In genomic region chr9:137458194-137459146, GRCh38 we compare ENCODE assay signal across 8 cellular contexts. TPM values are rescaled to one million over a fixed set of nuclear protein-coding genes. Genes with fewer than 3 reads are reported as not detected.
A peak's percentile ranks its signal among the peaks of the same experiment; 100 is the strongest.
DNase-seq lines count a peak whose midpoint lies in the region; TF ChIP-seq lines count a peak whose summit lies in the region.

No MANE protein-coding gene starts in this region.

- peaks cover 9% of the 10 kb centered on the region for H3K23me2 ChIP-seq in H9 (ENCODE audit: insufficient read length, low read depth, low read length, poor library complexity, severe bottlenecking)

- peaks cover 0 to 17% (median 15%) of the 10 kb centered on the region in 3 experiments; a peak in 4 of 7 replicates for H3K36me3 Mint-ChIP-seq in H9 (ENCODE audit: insufficient read depth in 1 of 3, low read depth in 3 of 3)
- H3K36me3 Mint-ChIP-seq in type B pancreatic cell = no peaks in the 10 kb centered on the region

- no peak overlapping the region for H2BK120ac ChIP-seq in H9 (ENCODE audit: low read depth, low read length, poor library complexity, severe bottlenecking)

- H3K4me3 Mint-ChIP-seq in H9 (peak overlapping the region; percentile 56 to 74; a peak in 4 of 5 replicates), type B pancreatic cell (peak overlapping the region; percentile 34)

- H4K20me1 ChIP-seq in H9 (ENCODE audit: control insufficient read depth, insufficient read depth, insufficient read length) (peaks cover 3% of the 10 kb centered on the region), PC-9 (ENCODE audit: insufficient read depth) (no peaks in the 10 kb centered on the region)

- DNase-seq in GM03348 (ENCODE audit: low spot score) = peak; percentile 36
- DNase-seq in H9 = no peak
- DNase-seq in PC-9 = no peak
- DNase-seq in type B pancreatic cell (ENCODE audit: extremely low spot score, unreplicated experiment) = no peak
- DNase-seq in A172 (ENCODE audit: low spot score) = no peak
- DNase-seq in cerebellar nuclear complex (lab: John Stamatoyannopoulos, UW) = no peak

- intact Hi-C loops in PC-9 (cut with micrococcal nuclease; ENCODE audit: unreplicated experiment) = loop anchor here (1.0 kb wide), 1 partner anchor 48 kb away; no protein-coding TSS in a partner anchor

- no peaks in the 10 kb centered on the region for H3K9me3 ChIP-seq in H9 (ENCODE audit: control insufficient read depth, low read depth, low read length)
- no peaks in the 10 kb centered on the region for H3K9me3 ChIP-seq in PC-9 (ENCODE audit: insufficient read depth, low read depth)
- no peaks in the 10 kb centered on the region for H3K9me3 ChIP-seq in ectodermal cell (ENCODE audit: control insufficient read depth, low read length)
- H3K9me3 ChIP-seq in mesodermal cell (ENCODE audit: control insufficient read depth, low read length) = no peaks in the 10 kb centered on the region

- H3K14ac ChIP-seq in H9 (ENCODE audit: insufficient read depth, low read length) = peak overlapping the region; percentile 6; the same call in 1 of the 2 replicates

- no peak overlapping the region for H2BK20ac ChIP-seq in H9 (ENCODE audit: low read depth, low read length, poor library complexity, severe bottlenecking)

- H3K18ac ChIP-seq in H9 (ENCODE audit: insufficient read length, low read depth, low read length) = no peak overlapping the region

- no peak overlapping the region for H3K23ac ChIP-seq in H9 (ENCODE audit: insufficient read length, low read depth, low read length)

- H2BK12ac ChIP-seq in H9 (ENCODE audit: insufficient read length, low read depth, low read length) = no peak overlapping the region

- no peak overlapping the region for H2BK15ac ChIP-seq in H9 (ENCODE audit: low read depth, low read length)

- H3K36me3 ChIP-seq in PC-9 (ENCODE audit: low read depth) (peaks cover 3% of the 10 kb centered on the region; the same call in 1 of the 2 replicates), ectodermal cell (ENCODE audit: control insufficient read depth, insufficient read depth, low read length) (peaks cover 12% of the 10 kb centered on the region), mesodermal cell (ENCODE audit: control insufficient read depth, insufficient read depth, low read length) (peaks cover 30% of the 10 kb centered on the region)

- no CpG with 5 or more reads among the region's 87 CpGs for WGBS in H9 (ENCODE audit: extremely low coverage, insufficient read length, low lambda C conversion rate)
- 15% methylated on average over 87 of the region's 87 CpGs for WGBS in ectodermal cell, 2 experiments
- WGBS in mesodermal cell (ENCODE audit: insufficient coverage in 2 of 2), 2 experiments = 10 to 20% methylated on average over 57 to 64 of the region's 87 CpGs

- no peak overlapping the region for H4K91ac ChIP-seq in H9 (ENCODE audit: insufficient read length, low read depth, low read length)

- H3K9me3 Mint-ChIP-seq in H9 (no peaks in the 10 kb centered on the region), type B pancreatic cell (no peaks in the 10 kb centered on the region)

- no peak overlapping the region for H4K5ac ChIP-seq in H9 (ENCODE audit: insufficient read length, low read depth, low read length)

- H2BK5ac ChIP-seq in H9 (ENCODE audit: insufficient read length, low read length) = no peak overlapping the region

- H3K4me2 ChIP-seq in H9 (ENCODE audit: insufficient read depth, insufficient read length, low read length) (peak overlapping the region; percentile 57), PC-9 (peak overlapping the region; percentile 82)

- no peak overlapping the region for H3T11ph ChIP-seq in H9 (ENCODE audit: low read length)

- POLR2A ChIA-PET in PC-9 (lab: Charles Lee; ENCODE audit: unreplicated experiment) = interaction anchor here (0.6 kb wide), 1 partner anchor 269 kb away, joined by 7 read pairs; no protein-coding TSS in a partner anchor

- H3K4ac ChIP-seq in H9 (ENCODE audit: low read depth, low read length) = no peak overlapping the region

- no peak overlapping the region for H3K27ac ChIP-seq in H9 (ENCODE audit: insufficient read length, low read depth, low read length)
- no peak overlapping the region for H3K27ac ChIP-seq in PC-9
- H3K27ac ChIP-seq in ectodermal cell (ENCODE audit: insufficient read depth, low read depth, low read length, poor library complexity, severe bottlenecking) = no peak overlapping the region
- no peak overlapping the region for H3K27ac ChIP-seq in mesodermal cell (ENCODE audit: low read depth, low read length, severe bottlenecking)

- peak overlapping the region; percentile 68 for H3K4me3 ChIP-seq in PC-9
- peak overlapping the region; percentile 50 for H3K4me3 ChIP-seq in ectodermal cell (ENCODE audit: insufficient read depth, low read depth, low read length)
- peak overlapping the region; percentile 66 for H3K4me3 ChIP-seq in mesodermal cell (ENCODE audit: extremely low read depth, insufficient read depth, low read length, poor library complexity, severe bottlenecking)

- H3K79me1 ChIP-seq in H9 (ENCODE audit: insufficient read depth, low read depth, low read length, poor library complexity, severe bottlenecking) = no peaks in the 10 kb centered on the region

- no peak overlapping the region for H3K56ac ChIP-seq in H9 (ENCODE audit: insufficient read length, low read depth, low read length)

- H3K27me3 Mint-ChIP-seq in H9 (ENCODE audit: low read depth) (peaks cover 26% of the 10 kb centered on the region), type B pancreatic cell (peaks cover 4% of the 10 kb centered on the region)

- H3K9ac ChIP-seq in H9 (ENCODE audit: extremely low read depth, insufficient read length, low read length) = no peak overlapping the region

- CTCF ChIA-PET in PC-9 (lab: Charles Lee) = interaction anchor here (0.6 kb wide), 1 partner anchor 55 kb away, joined by 6 read pairs; no protein-coding TSS in a partner anchor

- H3K27me3 ChIP-seq in H9 (ENCODE audit: insufficient read depth, low read length) (no peaks in the 10 kb centered on the region; the same call in 1 of the 2 replicates), PC-9 (ENCODE audit: insufficient read depth, low read depth) (no peaks in the 10 kb centered on the region), ectodermal cell (ENCODE audit: control insufficient read depth, insufficient read depth, low read length, poor library complexity, severe bottlenecking) (peaks cover 40% of the 10 kb centered on the region)

- no peak overlapping the region for H4K8ac ChIP-seq in H9 (replicated peaks; ENCODE audit: insufficient read length, low read depth, low read length)

- H3K27ac Mint-ChIP-seq in H9 = no peak overlapping the region
- H3K27ac Mint-ChIP-seq in type B pancreatic cell = no peak overlapping the region

- H2AFZ ChIP-seq in H9 (ENCODE audit: low read length) = no peak overlapping the region
- H2AFZ ChIP-seq in PC-9 = peak overlapping the region; percentile 68

- TF ChIP-seq CTCF in H9 (conservative IDR thresholded peaks at IDR 0.05) (no peak), PC-9 (conservative IDR thresholded peaks at IDR 0.05) (no peak), type B pancreatic cell (conservative IDR thresholded peaks at IDR 0.05) (no peak)

- H3K4me1 Mint-ChIP-seq in H9 = peaks cover 5 to 14% of the 10 kb centered on the region in 2 experiments; a peak in 3 of 4 replicates
- no peaks in the 10 kb centered on the region for H3K4me1 Mint-ChIP-seq in type B pancreatic cell (ENCODE audit: unreplicated experiment)

- no peaks in the 10 kb centered on the region for H3K79me2 ChIP-seq in H9 (ENCODE audit: insufficient read depth, low read length)
- 0 out of 2 replicates have a peak, but pooled peaks cover 3% of the 10 kb centered on the region for H3K79me2 ChIP-seq in PC-9 (ENCODE audit: low read depth)

- H3K4me1 ChIP-seq in H9 (ENCODE audit: insufficient read depth, low read length) (no peaks in the 10 kb centered on the region), PC-9 (replicated peaks; ENCODE audit: insufficient read depth) (0 out of 2 replicates have a peak, but pooled peaks cover 4% of the 10 kb centered on the region), ectodermal cell (ENCODE audit: control insufficient read depth, insufficient read depth, low read length) (peaks cover 20% of the 10 kb centered on the region), mesodermal cell (ENCODE audit: control insufficient read depth, insufficient read depth, low read length, poor library complexity, severe bottlenecking) (peaks cover 21% of the 10 kb centered on the region)

- no peaks in the 10 kb centered on the region for H3K9me2 ChIP-seq in PC-9 (ENCODE audit: insufficient read depth)

- no peak overlapping the region for H2AK5ac ChIP-seq in H9 (ENCODE audit: insufficient read length, low read length)

- BruUV-seq in PC-9 (replicated peaks; lab: Mats Ljungman, UMichigan) = no TSS peak

- peaks cover 9% of the 10 kb centered on the region; the same call in 1 of the 2 replicates for H3F3A ChIP-seq in PC-9 (ENCODE audit: insufficient read depth, low read depth)

RNA-seq across cellular contexts. Expression of gene NSMF, which starts 0.7 kb away (rescaled TPM):
- total RNA-seq in H9 (2021) = 46.3 and 51.0 TPM in 2 replicates
- total RNA-seq in PC-9 (2021) = 73.4 and 90.4 TPM in 2 replicates
- 63.2 TPM for polyA plus RNA-seq in ectodermal cell (2013, experiment 1 of 4)
- polyA plus RNA-seq in ectodermal cell (2013, experiment 2 of 4) = 52.9 TPM
- 49.6 TPM for polyA plus RNA-seq in ectodermal cell (2013, experiment 3 of 4)
- 53.7 TPM for polyA plus RNA-seq in ectodermal cell (2013, experiment 4 of 4)
- polyA plus RNA-seq in mesodermal cell (2013, experiment 1 of 2) = 59.3 TPM
- polyA plus RNA-seq in mesodermal cell (2013, experiment 2 of 2) = 47.9 TPM
- 51.2 and 67.8 TPM in 2 replicates for total RNA-seq in type B pancreatic cell (ENCODE audit: low replicate concordance)
- 45.1 and 46.4 TPM in 2 replicates for total RNA-seq in A172 (2014; rRNA removed; shearing (Covaris generic))

RNA-seq across cellular contexts. Expression of gene ENTPD8, which starts 17.3 kb away (rescaled TPM):
- total RNA-seq in H9 (2021) = 0.77 and 0.90 TPM in 2 replicates
- total RNA-seq in PC-9 (2021) = 5.4 and 5.9 TPM in 2 replicates
- 0.48 TPM for polyA plus RNA-seq in ectodermal cell (2013, experiment 1 of 4)
- 0.27 TPM for polyA plus RNA-seq in ectodermal cell (2013, experiment 2 of 4)
- polyA plus RNA-seq in ectodermal cell (2013, experiment 3 of 4) = not detected
- polyA plus RNA-seq in ectodermal cell (2013, experiment 4 of 4) = 0.24 TPM
- 0.18 TPM for polyA plus RNA-seq in mesodermal cell (2013, experiment 1 of 2)
- 0.25 TPM for polyA plus RNA-seq in mesodermal cell (2013, experiment 2 of 2)
- 2.1 and 3.5 TPM in 2 replicates for total RNA-seq in type B pancreatic cell (ENCODE audit: low replicate concordance)
- 0.83 and 0.98 TPM in 2 replicates for total RNA-seq in A172 (2014; rRNA removed; shearing (Covaris generic))

RNA-seq across cellular contexts. Expression of gene NOXA1, which starts 35.3 kb away (rescaled TPM):
- 1.8 and 2.0 TPM in 2 replicates for total RNA-seq in H9 (2021)
- total RNA-seq in PC-9 (2021) = 10.5 and 22.8 TPM in 2 replicates
- 1.1 TPM for polyA plus RNA-seq in ectodermal cell (2013, experiment 1 of 4)
- 0.59 TPM for polyA plus RNA-seq in ectodermal cell (2013, experiment 2 of 4)
- 1.3 TPM for polyA plus RNA-seq in ectodermal cell (2013, experiment 3 of 4)
- polyA plus RNA-seq in ectodermal cell (2013, experiment 4 of 4) = 1.4 TPM
- polyA plus RNA-seq in mesodermal cell (2013, experiment 1 of 2) = 0.85 TPM
- 0.40 TPM for polyA plus RNA-seq in mesodermal cell (2013, experiment 2 of 2)
- total RNA-seq in type B pancreatic cell (ENCODE audit: low replicate concordance) = 6.4 and 14.3 TPM in 2 replicates
- 1.7 and 3.3 TPM in 2 replicates for total RNA-seq in A172 (2014; rRNA removed; shearing (Covaris generic))

RNA-seq across cellular contexts. Expression of gene EXD3, which starts 35.5 kb away (rescaled TPM):
- total RNA-seq in H9 (2021) (13.5 and 15.3 TPM in 2 replicates), PC-9 (2021) (23.7 and 38.5 TPM in 2 replicates), type B pancreatic cell (ENCODE audit: low replicate concordance) (15.5 and 19.5 TPM in 2 replicates)
- polyA plus RNA-seq in ectodermal cell (2013, experiment 1 of 4) = 20.7 TPM
- polyA plus RNA-seq in ectodermal cell (2013, experiment 2 of 4) = 23.2 TPM
- 21.1 TPM for polyA plus RNA-seq in ectodermal cell (2013, experiment 3 of 4)
- 26.7 TPM for polyA plus RNA-seq in ectodermal cell (2013, experiment 4 of 4)
- polyA plus RNA-seq in mesodermal cell (2013, experiment 1 of 2) = 21.2 TPM
- 15.2 TPM for polyA plus RNA-seq in mesodermal cell (2013, experiment 2 of 2)
- 3.4 and 9.9 TPM in 2 replicates for total RNA-seq in A172 (2014; rRNA removed; shearing (Covaris generic))
